Comparison of ENCODE assay signal across 7 cellular contexts in genomic region chr5:99664972-99665371, GRCh38.
"Had no signal": no experiment of that assay in that cellular context is flagged by ENCODE, and none has a peak within 500 bp of the region (broad histone marks: within the 10 kb centered on the region; RNA-seq: fewer than 3 reads in every experiment).

No MANE protein-coding gene starts in this region.

- H2AFZ ChIP-seq: GM23338 had no signal

- DNase-seq: H9, HCEC 1CT, KG1 had no signal

- FAIRE-seq: H1, H54, HTR-8/SVneo had no signal

- H3K4me3 ChIP-seq: GM23338 had no signal

- H3K4me2 ChIP-seq: GM23338 had no signal

- ATAC-seq: GM23338 had no signal
